ENCODE assay signal across 1 cellular context in the genomic region with DNA sequence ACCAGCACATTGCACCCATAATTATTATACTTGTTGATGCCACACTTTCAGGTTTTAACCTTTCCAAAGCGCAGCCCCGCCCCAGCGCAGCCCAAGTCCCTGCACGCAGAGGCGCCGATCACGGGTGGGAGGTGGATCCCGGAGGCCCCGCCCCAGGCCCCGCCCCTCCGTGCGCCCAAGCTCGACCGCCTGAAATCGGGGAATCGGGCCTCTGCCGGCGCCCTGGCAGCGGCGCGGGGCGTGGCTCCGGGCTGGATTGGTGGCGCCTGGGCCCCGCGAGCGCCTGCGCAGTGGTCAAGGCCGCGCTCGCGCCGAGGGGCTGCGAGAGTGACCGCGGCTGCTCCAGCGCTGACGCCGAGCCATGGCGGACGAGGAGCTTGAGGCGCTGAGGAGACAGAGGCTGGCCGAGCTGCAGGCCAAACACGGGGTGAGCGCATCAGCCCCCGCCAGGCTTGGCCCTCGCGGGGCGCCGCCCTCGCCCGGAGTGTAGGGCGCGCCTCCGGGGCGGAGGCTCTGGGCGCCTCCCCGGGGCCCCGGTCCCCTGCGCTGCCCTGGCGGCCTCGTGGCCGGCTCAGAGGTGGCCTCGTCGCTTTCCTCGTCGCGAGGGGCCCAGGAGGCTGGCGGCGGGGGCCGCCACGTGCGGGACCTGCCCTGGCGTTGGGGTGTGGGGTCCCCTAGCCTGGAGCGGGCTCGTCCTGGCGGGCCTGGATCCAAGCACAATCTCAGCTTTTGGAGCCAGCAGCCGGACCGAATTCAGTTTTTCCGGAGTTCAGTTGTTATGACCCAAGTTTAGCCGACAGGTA.
TF ChIP-seq lines count a peak whose summit lies in the region.

A gene with protein sequence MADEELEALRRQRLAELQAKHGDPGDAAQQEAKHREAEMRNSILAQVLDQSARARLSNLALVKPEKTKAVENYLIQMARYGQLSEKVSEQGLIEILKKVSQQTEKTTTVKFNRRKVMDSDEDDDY (plus strand): TSS at position 290 of the 803 bp plus-strand sequence. CDS start 72 bp downstream, at position 362.

TF ChIP-seq in HCT116, 20 proteins besides CTCF, POLR2A, EP300 and RAD21 (continued from another document):
- TF ChIP-seq CEBPB (IDR thresholded peaks at IDR 0.05; ENCODE audit: low read depth) (no peak), CBX3 (IDR thresholded peaks at IDR 0.05; ENCODE audit: low read depth) (no peak), ZFX (IDR thresholded peaks at IDR 0.05) (peak; percentile 91), ZNF274 (IDR thresholded peaks at IDR 0.05; ENCODE audit: low read depth, low read length) (no peak), SRF (IDR thresholded peaks at IDR 0.05; ENCODE audit: low read depth) (peak; percentile 89), EZH2 (IDR thresholded peaks at IDR 0.05) (no peak), EZH2phosphoT487 (IDR thresholded peaks at IDR 0.05; ENCODE audit: borderline replicate concordance) (no peak)
- TF ChIP-seq, protein P1, sequence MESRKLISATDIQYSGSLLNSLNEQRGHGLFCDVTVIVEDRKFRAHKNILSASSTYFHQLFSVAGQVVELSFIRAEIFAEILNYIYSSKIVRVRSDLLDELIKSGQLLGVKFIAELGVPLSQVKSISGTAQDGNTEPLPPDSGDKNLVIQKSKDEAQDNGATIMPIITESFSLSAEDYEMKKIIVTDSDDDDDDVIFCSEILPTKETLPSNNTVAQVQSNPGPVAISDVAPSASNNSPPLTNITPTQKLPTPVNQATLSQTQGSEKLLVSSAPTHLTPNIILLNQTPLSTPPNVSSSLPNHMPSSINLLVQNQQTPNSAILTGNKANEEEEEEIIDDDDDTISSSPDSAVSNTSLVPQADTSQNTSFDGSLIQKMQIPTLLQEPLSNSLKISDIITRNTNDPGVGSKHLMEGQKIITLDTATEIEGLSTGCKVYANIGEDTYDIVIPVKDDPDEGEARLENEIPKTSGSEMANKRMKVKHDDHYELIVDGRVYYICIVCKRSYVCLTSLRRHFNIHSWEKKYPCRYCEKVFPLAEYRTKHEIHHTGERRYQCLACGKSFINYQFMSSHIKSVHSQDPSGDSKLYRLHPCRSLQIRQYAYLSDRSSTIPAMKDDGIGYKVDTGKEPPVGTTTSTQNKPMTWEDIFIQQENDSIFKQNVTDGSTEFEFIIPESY (IDR thresholded peaks at IDR 0.05; ENCODE audit: extremely low read depth, insufficient replicate concordance, low read length): no peak
